Comparison of ENCODE assay signal across 1 cellular context in the genomic region with DNA sequence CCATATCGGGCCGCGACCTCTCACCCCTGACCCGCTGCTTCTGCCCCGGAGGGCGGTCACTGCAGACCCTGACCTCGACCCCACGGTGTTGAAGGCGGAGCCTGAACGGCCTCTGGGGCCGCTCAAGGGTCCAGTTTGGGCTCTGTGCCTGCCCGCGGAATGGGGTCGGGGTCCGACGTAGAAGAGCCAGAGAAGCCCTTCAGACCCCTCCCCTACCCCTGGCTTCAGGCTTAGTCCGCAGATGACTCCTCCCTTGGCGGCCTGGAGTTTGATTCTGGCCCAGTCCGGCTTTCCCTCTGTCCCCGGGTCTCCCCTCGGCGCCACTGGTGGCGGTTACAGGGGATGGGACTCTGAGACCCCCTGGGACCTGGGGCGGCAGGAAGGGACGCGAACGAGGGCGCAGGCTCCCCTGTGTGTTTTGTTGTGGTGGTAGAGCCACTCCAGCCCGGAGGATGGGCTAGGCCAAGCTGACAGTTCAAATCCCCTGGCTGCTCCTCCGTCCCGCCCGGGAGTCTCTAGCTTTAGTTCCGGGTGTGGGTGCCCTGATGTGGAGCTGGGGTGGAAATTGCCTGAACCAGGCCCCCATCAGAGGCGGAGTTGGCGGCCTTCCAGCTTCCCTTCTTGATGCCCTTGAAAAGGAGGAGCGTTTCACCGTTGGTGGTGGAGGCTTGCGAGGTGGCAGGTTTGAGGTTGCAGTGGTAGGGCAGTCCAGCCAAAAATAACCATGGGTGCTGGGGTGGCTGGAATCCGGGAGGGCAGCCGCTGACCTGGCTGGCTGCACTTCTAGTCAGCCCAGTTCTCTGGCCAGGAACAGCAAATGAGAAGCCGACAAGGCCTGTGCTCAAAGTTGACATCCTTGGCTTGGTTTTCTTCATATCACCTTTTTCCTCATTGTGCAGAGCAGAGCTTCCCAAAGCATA.
TF ChIP-seq lines count a peak whose summit lies in the region.

No MANE protein-coding gene starts in this region.

TF ChIP-seq in HEK293, 187 proteins besides CTCF, POLR2A, EP300 and RAD21 (continued from another document):
- TF ChIP-seq KLF16 (tag by site-specific recombination; IDR thresholded peaks at IDR 0.05) = peak; percentile 59; the same call in 1 of the 2 replicates
- peak; percentile 66; the same call in 1 of the 2 replicates for TF ChIP-seq BCL11A (tag by site-specific recombination; IDR thresholded peaks at IDR 0.05; ENCODE audit: low read depth)
- 0 out of 2 replicates have a peak, but pooled peaks have one; percentile 8 for TF ChIP-seq ZNF629 (tag by site-specific recombination; IDR thresholded peaks at IDR 0.05)
- TF ChIP-seq ZNF398 (tag by site-specific recombination; IDR thresholded peaks at IDR 0.05) = peak; percentile 84
- TF ChIP-seq ZNF335 (tag by site-specific recombination; conservative IDR thresholded peaks at IDR 0.05) = peak; percentile 72
- TF ChIP-seq ZNF518A (tag by site-specific recombination; conservative IDR thresholded peaks at IDR 0.05; ENCODE audit: low read depth) = 0 out of 2 replicates have a peak, but pooled peaks have one; percentile 21
- TF ChIP-seq ZNF677 (tag by site-specific recombination; IDR thresholded peaks at IDR 0.05) = 0 out of 2 replicates have a peak, but pooled peaks have one; percentile 6
- TF ChIP-seq ZBTB48 (tag by site-specific recombination; IDR thresholded peaks at IDR 0.05) = peak; percentile 39; the same call in 1 of the 2 replicates
- peak; percentile 87 for TF ChIP-seq ZNF600 (tag by site-specific recombination; IDR thresholded peaks at IDR 0.05)
- peak; percentile 47 for TF ChIP-seq ZBTB7A (tag by site-specific recombination; IDR thresholded peaks at IDR 0.05; ENCODE audit: low read depth)
- peak; percentile 86 for TF ChIP-seq GLIS1 (tag by site-specific recombination; IDR thresholded peaks at IDR 0.05)
- peak; percentile 61; the same call in 1 of the 2 replicates for TF ChIP-seq ZNF423 (tag by site-specific recombination; IDR thresholded peaks at IDR 0.05)
- TF ChIP-seq ZNF791 (tag by site-specific recombination; IDR thresholded peaks at IDR 0.05) = peak; percentile 27; the same call in 1 of the 2 replicates
- no peak for TF ChIP-seq ZNF18 (tag by site-specific recombination; IDR thresholded peaks at IDR 0.05)
- TF ChIP-seq ZNF394 (tag by site-specific recombination; IDR thresholded peaks at IDR 0.05; ENCODE audit: borderline replicate concordance) = peak; percentile 94; the same call in 1 of the 2 replicates
- TF ChIP-seq ZNF23 (tag by site-specific recombination; IDR thresholded peaks at IDR 0.05; ENCODE audit: borderline replicate concordance) = no peak
- peak; percentile 77; the same call in 1 of the 2 replicates for TF ChIP-seq SP3 (tag by site-specific recombination; IDR thresholded peaks at IDR 0.05)
- peak; percentile 10; the same call in 1 of the 2 replicates for TF ChIP-seq KLF17 (tag by site-specific recombination; IDR thresholded peaks at IDR 0.05)
- TF ChIP-seq ZIC2 (tag by site-specific recombination; IDR thresholded peaks at IDR 0.05) = peak; percentile 48
- peak; percentile 56 for TF ChIP-seq ZFHX2 (tag by site-specific recombination; conservative IDR thresholded peaks at IDR 0.05)
- TF ChIP-seq ZBTB8A (tag by site-specific recombination; IDR thresholded peaks at IDR 0.05) = peak; percentile 94
- peak; percentile 95 for TF ChIP-seq ZBTB20 (tag by site-specific recombination; IDR thresholded peaks at IDR 0.05)
- peak; percentile 96 for TF ChIP-seq GLIS2 (tag by site-specific recombination; IDR thresholded peaks at IDR 0.05)
- no peak for TF ChIP-seq ZNF48 (tag by site-specific recombination; IDR thresholded peaks at IDR 0.05)
- TF ChIP-seq ZNF24 (tag by site-specific recombination; IDR thresholded peaks at IDR 0.05) = 0 out of 2 replicates have a peak, but pooled peaks have one; percentile 6
- TF ChIP-seq EGR2 (tag by site-specific recombination; IDR thresholded peaks at IDR 0.05; ENCODE audit: low read depth) = peak; percentile 48; the same call in 1 of the 2 replicates
- no peak for TF ChIP-seq ZNF2 (tag by site-specific recombination; IDR thresholded peaks at IDR 0.05)
- peak; percentile 7; the same call in 1 of the 2 replicates for TF ChIP-seq BCL11B (tag by site-specific recombination; IDR thresholded peaks at IDR 0.05; ENCODE audit: low read depth)
- TF ChIP-seq ZNF660 (tag by site-specific recombination; IDR thresholded peaks at IDR 0.05) = 0 out of 2 replicates have a peak, but pooled peaks have one; percentile 59
- TF ChIP-seq ZNF510 (tag by site-specific recombination; IDR thresholded peaks at IDR 0.05; ENCODE audit: insufficient replicate concordance) = no peak
- TF ChIP-seq ZNF350 (tag by site-specific recombination; IDR thresholded peaks at IDR 0.05) = no peak
- TF ChIP-seq, protein P1, sequence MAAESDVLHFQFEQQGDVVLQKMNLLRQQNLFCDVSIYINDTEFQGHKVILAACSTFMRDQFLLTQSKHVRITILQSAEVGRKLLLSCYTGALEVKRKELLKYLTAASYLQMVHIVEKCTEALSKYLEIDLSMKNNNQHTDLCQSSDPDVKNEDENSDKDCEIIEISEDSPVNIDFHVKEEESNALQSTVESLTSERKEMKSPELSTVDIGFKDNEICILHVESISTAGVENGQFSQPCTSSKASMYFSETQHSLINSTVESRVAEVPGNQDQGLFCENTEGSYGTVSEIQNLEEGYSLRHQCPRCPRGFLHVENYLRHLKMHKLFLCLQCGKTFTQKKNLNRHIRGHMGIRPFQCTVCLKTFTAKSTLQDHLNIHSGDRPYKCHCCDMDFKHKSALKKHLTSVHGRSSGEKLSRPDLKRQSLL (tag by site-specific recombination; IDR thresholded peaks at IDR 0.05) = peak; percentile 44; the same call in 1 of the 2 replicates
- TF ChIP-seq ZNF521 (tag by site-specific recombination; IDR thresholded peaks at IDR 0.05) = no peak
- no peak for TF ChIP-seq KLF10 (tag by site-specific recombination; IDR thresholded peaks at IDR 0.05)
- peak; percentile 75 for TF ChIP-seq ZNF341 (tag by site-specific recombination; IDR thresholded peaks at IDR 0.05; ENCODE audit: low read depth)
- TF ChIP-seq, protein P2, sequence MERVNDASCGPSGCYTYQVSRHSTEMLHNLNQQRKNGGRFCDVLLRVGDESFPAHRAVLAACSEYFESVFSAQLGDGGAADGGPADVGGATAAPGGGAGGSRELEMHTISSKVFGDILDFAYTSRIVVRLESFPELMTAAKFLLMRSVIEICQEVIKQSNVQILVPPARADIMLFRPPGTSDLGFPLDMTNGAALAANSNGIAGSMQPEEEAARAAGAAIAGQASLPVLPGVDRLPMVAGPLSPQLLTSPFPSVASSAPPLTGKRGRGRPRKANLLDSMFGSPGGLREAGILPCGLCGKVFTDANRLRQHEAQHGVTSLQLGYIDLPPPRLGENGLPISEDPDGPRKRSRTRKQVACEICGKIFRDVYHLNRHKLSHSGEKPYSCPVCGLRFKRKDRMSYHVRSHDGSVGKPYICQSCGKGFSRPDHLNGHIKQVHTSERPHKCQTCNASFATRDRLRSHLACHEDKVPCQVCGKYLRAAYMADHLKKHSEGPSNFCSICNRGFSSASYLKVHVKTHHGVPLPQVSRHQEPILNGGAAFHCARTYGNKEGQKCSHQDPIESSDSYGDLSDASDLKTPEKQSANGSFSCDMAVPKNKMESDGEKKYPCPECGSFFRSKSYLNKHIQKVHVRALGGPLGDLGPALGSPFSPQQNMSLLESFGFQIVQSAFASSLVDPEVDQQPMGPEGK (tag by site-specific recombination; IDR thresholded peaks at IDR 0.05) = peak; percentile 67; the same call in 1 of the 2 replicates
